Comparison of ENCODE assay signal across 8 cellular contexts in the genomic region with DNA sequence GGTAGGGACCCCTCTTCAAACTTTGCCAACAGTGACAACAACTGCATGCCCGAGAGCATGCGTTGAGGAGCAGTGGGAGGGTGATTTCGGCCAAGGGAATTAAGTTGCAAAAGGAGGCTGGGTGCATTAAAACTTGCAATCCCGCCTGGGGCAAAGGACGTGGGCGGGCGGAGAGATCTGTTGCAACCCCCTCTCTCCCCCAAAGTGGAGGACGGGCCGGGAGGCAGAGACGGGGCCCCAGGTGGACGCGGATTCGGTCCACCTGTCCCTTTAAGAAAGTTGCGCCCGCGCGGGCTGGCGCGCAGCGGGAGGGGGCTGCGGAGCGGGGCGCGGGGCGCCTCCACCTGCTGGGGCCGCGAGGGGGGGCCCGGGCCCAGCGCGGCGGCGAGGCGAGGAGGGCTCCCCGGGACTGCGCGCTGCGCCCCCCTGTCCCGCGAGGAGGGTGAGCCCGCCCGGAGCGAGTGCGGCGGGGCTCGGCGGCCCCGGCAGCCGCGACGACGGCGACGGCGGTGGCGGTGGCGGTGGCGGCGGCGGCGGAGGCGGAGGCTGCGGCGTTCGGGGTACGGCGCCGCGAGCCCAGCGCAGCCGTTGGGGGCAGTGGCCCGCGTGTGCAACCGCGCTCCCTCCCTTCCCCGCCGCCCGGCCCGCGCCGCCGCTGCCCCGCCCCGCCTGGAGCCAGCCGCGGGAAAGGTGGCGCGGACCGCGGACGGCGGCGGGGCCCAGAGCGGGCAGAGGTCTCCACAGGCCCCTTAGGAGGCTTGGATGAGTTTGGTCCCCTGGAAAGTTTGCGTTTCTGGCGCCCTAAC. TPM values are rescaled to one million over a fixed set of nuclear protein-coding genes. Genes with fewer than 3 reads are reported as not detected.
DNase-seq lines count a peak whose midpoint lies in the region; ATAC-seq, FAIRE-seq and TF ChIP-seq lines count a peak whose summit lies in the region.

No MANE protein-coding gene starts in this region.

- H3K4me3 Mint-ChIP-seq in H9 = peak overlapping the region; percentile 82 to 96

- peaks cover 6% of the 10 kb centered on the region for H3K4me1 ChIP-seq in A673 (ENCODE audit: insufficient read depth, low read length, poor library complexity, severe bottlenecking)
- no peaks in the 10 kb centered on the region for H3K4me1 ChIP-seq in H9 (ENCODE audit: insufficient read depth, low read length)
- H3K4me1 ChIP-seq in keratinocyte (ENCODE audit: control insufficient read depth, extremely low read depth, insufficient read depth, low read length) = peaks cover 6% of the 10 kb centered on the region
- H3K4me1 ChIP-seq in stomach smooth muscle (ENCODE audit: control insufficient read depth, insufficient read depth, low read length) = peaks cover 14% of the 10 kb centered on the region

- H3K27me3 ChIP-seq in A673 (replicated peaks; ENCODE audit: insufficient read depth, low read depth, low read length, poor library complexity) = peaks cover 50% of the 10 kb centered on the region
- peaks cover 32% of the 10 kb centered on the region for H3K27me3 ChIP-seq in H9 (ENCODE audit: insufficient read depth, low read length)
- H3K27me3 ChIP-seq in keratinocyte (ENCODE audit: control insufficient read depth, extremely low read depth, insufficient read depth, low read length) = peaks cover 63% of the 10 kb centered on the region
- peaks cover 21 to 39% of the 10 kb centered on the region in 2 donors for H3K27me3 ChIP-seq in stomach smooth muscle (ENCODE audit: control insufficient read depth in 1 of 2, insufficient read depth in 2 of 2, low read length in 2 of 2)

- no peak for ATAC-seq in GM21390 (IDR thresholded peaks at IDR 0.05; ENCODE audit: unreplicated experiment)
- ATAC-seq in GM21515 (IDR thresholded peaks at IDR 0.05; ENCODE audit: unreplicated experiment) = no peak

- no peak overlapping the region for H4K8ac ChIP-seq in H9 (replicated peaks; ENCODE audit: insufficient read length, low read depth, low read length)

- H2BK120ac ChIP-seq in H9 (ENCODE audit: low read depth, low read length, poor library complexity, severe bottlenecking) = no peak overlapping the region

- no peak overlapping the region for H2BK15ac ChIP-seq in H9 (ENCODE audit: low read depth, low read length)

- intact Hi-C loops in A673 (cut with micrococcal nuclease; ENCODE audit: unreplicated experiment) = no loop called here

- CTCF ChIA-PET in A673 (lab: Charles Lee) = no interaction called here

- H3K27me3 Mint-ChIP-seq in H9 (ENCODE audit: low read depth) = peaks cover 80% of the 10 kb centered on the region

- no peak overlapping the region; the same call in 1 of the 2 replicates for H3K14ac ChIP-seq in H9 (ENCODE audit: insufficient read depth, low read length)

- H3K4ac ChIP-seq in H9 (ENCODE audit: low read depth, low read length) = no peak overlapping the region

- no TSS peak for BruUV-seq in A673 (replicated peaks; lab: Mats Ljungman, UMichigan)

- H3K9me3 ChIP-seq in A673 (ENCODE audit: low read depth, low read length, poor library complexity, severe bottlenecking) = no peaks in the 10 kb centered on the region
- H3K9me3 ChIP-seq in H9 (ENCODE audit: control insufficient read depth, low read depth, low read length) = no peaks in the 10 kb centered on the region
- no peaks in the 10 kb centered on the region for H3K9me3 ChIP-seq in keratinocyte (ENCODE audit: control insufficient read depth, low read depth, low read length)
- H3K9me3 ChIP-seq in stomach smooth muscle (ENCODE audit: control insufficient read depth in 2 of 2, low read length in 2 of 2) = no peaks in the 10 kb centered on the region

- H2BK20ac ChIP-seq in H9 (ENCODE audit: low read depth, low read length, poor library complexity, severe bottlenecking) = no peak overlapping the region

- H3K36me3 Mint-ChIP-seq in H9 (ENCODE audit: insufficient read depth in 1 of 3, low read depth in 3 of 3) = no peaks in the 10 kb centered on the region; a peak in 1 of 7 replicates

- H3K4me2 ChIP-seq in H9 (ENCODE audit: insufficient read depth, insufficient read length, low read length) (peak overlapping the region; percentile 80), keratinocyte (ENCODE audit: control insufficient read depth, extremely low read depth, insufficient read depth, low read depth, low read length) (peak overlapping the region; percentile 70)

- H4K5ac ChIP-seq in H9 (ENCODE audit: insufficient read length, low read depth, low read length) = no peak overlapping the region

- H3K27ac ChIP-seq in A673 (ENCODE audit: low read depth, low read length, poor library complexity, severe bottlenecking) = no peak overlapping the region
- no peak overlapping the region for H3K27ac ChIP-seq in H9 (ENCODE audit: insufficient read length, low read depth, low read length)
- no peak overlapping the region for H3K27ac ChIP-seq in keratinocyte (ENCODE audit: control insufficient read depth, insufficient read depth, low read length)
- H3K27ac ChIP-seq in stomach smooth muscle (ENCODE audit: low read length) = no peak overlapping the region

- no peak overlapping the region for H3K23ac ChIP-seq in H9 (ENCODE audit: insufficient read length, low read depth, low read length)

- no CpG with 5 or more reads among the region's 95 CpGs for WGBS in H9 (ENCODE audit: extremely low coverage, insufficient read length, low lambda C conversion rate)

- no peaks in the 10 kb centered on the region for H4K20me1 ChIP-seq in H9 (ENCODE audit: control insufficient read depth, insufficient read depth, insufficient read length)
- no peaks in the 10 kb centered on the region for H4K20me1 ChIP-seq in keratinocyte (ENCODE audit: control insufficient read depth, extremely low read depth, insufficient read depth, low read length)

- FAIRE-seq in keratinocyte (lab: Jason Lieb, UNC) = no peak

- no peak overlapping the region for H2BK12ac ChIP-seq in H9 (ENCODE audit: insufficient read length, low read depth, low read length)

- TF ChIP-seq CTCF in A673 (conservative IDR thresholded peaks at IDR 0.05; ENCODE audit: low read depth, low read length) (no peak), H9 (conservative IDR thresholded peaks at IDR 0.05) (no peak), keratinocyte (optimal IDR thresholded peaks at IDR 0.05 in 1 of 3, IDR thresholded peaks at IDR 0.05 in 1 of 3, conservative IDR thresholded peaks at IDR 0.05 in 1 of 3; ENCODE audit: extremely low read depth in 1 of 3, insufficient read depth in 2 of 3, low read length in 3 of 3) (no peak)

- no peak overlapping the region for H4K91ac ChIP-seq in H9 (ENCODE audit: insufficient read length, low read depth, low read length)

- no peaks in the 10 kb centered on the region for H3K36me3 ChIP-seq in A673 (ENCODE audit: insufficient read depth, low read length, poor library complexity, severe bottlenecking)
- H3K36me3 ChIP-seq in keratinocyte (ENCODE audit: control insufficient read depth in 2 of 2, extremely low read depth in 1 of 2, insufficient read depth in 2 of 2, low read length in 2 of 2) = no peaks in the 10 kb centered on the region
- no peaks in the 10 kb centered on the region for H3K36me3 ChIP-seq in stomach smooth muscle (ENCODE audit: control insufficient read depth in 2 of 2, insufficient read depth in 2 of 2, low read length in 2 of 2)

- no peak overlapping the region for H2BK5ac ChIP-seq in H9 (ENCODE audit: insufficient read length, low read length)

- dilution Hi-C loops in keratinocyte (cut with MboI; ENCODE audit: extremely low pct_ligation_motif_present, low sequenced_read_pairs) = no loop called here

- H3K9me1 ChIP-seq in keratinocyte (ENCODE audit: control insufficient read depth, extremely low read depth, insufficient read depth, low read length) = no peaks in the 10 kb centered on the region

- no peak overlapping the region for H3K56ac ChIP-seq in H9 (ENCODE audit: insufficient read length, low read depth, low read length)

- no peak overlapping the region for H2AK5ac ChIP-seq in H9 (ENCODE audit: insufficient read length, low read length)

- no peak overlapping the region for H2AFZ ChIP-seq in H9 (ENCODE audit: low read length)
- H2AFZ ChIP-seq in keratinocyte (ENCODE audit: control insufficient read depth, low read length) = no peak overlapping the region

- peaks cover 13% of the 10 kb centered on the region for H3K23me2 ChIP-seq in H9 (ENCODE audit: insufficient read length, low read depth, low read length, poor library complexity, severe bottlenecking)

- H3K9ac ChIP-seq in H9 (ENCODE audit: extremely low read depth, insufficient read length, low read length) = no peak overlapping the region
- no peak overlapping the region for H3K9ac ChIP-seq in keratinocyte (ENCODE audit: control insufficient read depth, extremely low read depth, insufficient read depth, low read length)
- no peak overlapping the region for H3K9ac ChIP-seq in stomach smooth muscle (ENCODE audit: low read length in 2 of 2)

- no peak overlapping the region for H3K18ac ChIP-seq in H9 (ENCODE audit: insufficient read length, low read depth, low read length)

- peak; percentile 32 for DNase-seq in A673 (ENCODE audit: low spot score)
- DNase-seq in H9 = no peak
- DNase-seq in activated T-cell treated with anti-CD3 and anti-CD28 coated beads, Interleukin-2, amount 50 U/mL, for 48 hours = peak; percentile 25
- no peak for DNase-seq in keratinocyte (ENCODE audit: low read depth, low spot score)
- no peak for DNase-seq in NCI-H2081 treated with DMSO at 0.1 percent for 48 hours (lab: John Stamatoyannopoulos, UW)

- H3K4me3 ChIP-seq in A673 (ENCODE audit: low read depth, low read length, poor library complexity, severe bottlenecking) = peak overlapping the region; percentile 42
- H3K4me3 ChIP-seq in keratinocyte (ENCODE audit: control insufficient read depth in 2 of 3, extremely low read depth in 1 of 3, insufficient read depth in 2 of 3, low read depth in 1 of 3, low read length in 3 of 3) = peak overlapping the region in 2 of 3 experiments; percentile 35 to 57
- peak overlapping the region; percentile 65 to 73 for H3K4me3 ChIP-seq in stomach smooth muscle (ENCODE audit: low read length in 2 of 2)

- no peaks in the 10 kb centered on the region for H3K9me3 Mint-ChIP-seq in H9

- no peak overlapping the region for H3T11ph ChIP-seq in H9 (ENCODE audit: low read length)

- H3K79me2 ChIP-seq in H9 (ENCODE audit: insufficient read depth, low read length) (no peaks in the 10 kb centered on the region), keratinocyte (ENCODE audit: control insufficient read depth, insufficient read depth, low read length) (no peaks in the 10 kb centered on the region)

- peaks cover 8 to 13% of the 10 kb centered on the region in 2 experiments; a peak in 3 of 4 replicates for H3K4me1 Mint-ChIP-seq in H9

- POLR2A ChIA-PET in A673 (lab: Charles Lee; ENCODE audit: low non-redundant PET) = no interaction called here

- no peak overlapping the region for H3K27ac Mint-ChIP-seq in H9

- no peaks in the 10 kb centered on the region for H3K79me1 ChIP-seq in H9 (ENCODE audit: insufficient read depth, low read depth, low read length, poor library complexity, severe bottlenecking)

RNA-seq across cellular contexts. Expression of gene FOXN4, which starts 0.6 kb away (rescaled TPM):
- total RNA-seq in A673 (2021) (not detected in 2 replicates), H9 (2021) (0.29 and 0.39 TPM in 2 replicates)
- polyA plus RNA-seq in keratinocyte = not detected in 3 replicates
- not detected for polyA plus RNA-seq in keratinocyte (2011; ENCODE audit: low read depth)
- polyA plus RNA-seq in keratinocyte (2011; cell fraction: cytosol; rRNA removed) = not detected in 2 replicates
- not detected in 2 replicates for polyA plus RNA-seq in keratinocyte (2011; cell fraction: nucleus; rRNA removed)
- 0.10 TPM in 1 of 2 replicates, not detected in the other for polyA plus RNA-seq in keratinocyte (2012; ENCODE audit: low replicate concordance)
- not detected in 3 replicates for polyA minus RNA-seq in keratinocyte
- polyA minus RNA-seq in keratinocyte (2011; cell fraction: cytosol; rRNA and poly(A)+ RNA removed) = not detected
- not detected in 2 replicates for polyA minus RNA-seq in keratinocyte (2011; cell fraction: nucleus; rRNA and poly(A)+ RNA removed)

RNA-seq across cellular contexts. Expression of gene MYO1H, which starts 38.1 kb away (rescaled TPM):
- not detected in 2 replicates for total RNA-seq in A673 (2021)
- total RNA-seq in H9 (2021) = 0.11 and 0.26 TPM in 2 replicates
- polyA plus RNA-seq in keratinocyte = 0.03 TPM in 1 of 3 replicates, not detected in the others
- polyA plus RNA-seq in keratinocyte (2011; ENCODE audit: low read depth) = 0.19 TPM
- not detected in 2 replicates for polyA plus RNA-seq in keratinocyte (2011; cell fraction: cytosol; rRNA removed)
- 0.03 TPM in 1 of 2 replicates, not detected in the other for polyA plus RNA-seq in keratinocyte (2011; cell fraction: nucleus; rRNA removed)
- polyA plus RNA-seq in keratinocyte (2012; ENCODE audit: low replicate concordance) = 0.08 and 0.25 TPM in 2 replicates
- not detected in 3 replicates for polyA minus RNA-seq in keratinocyte
- polyA minus RNA-seq in keratinocyte (2011; cell fraction: cytosol; rRNA and poly(A)+ RNA removed) = not detected
- polyA minus RNA-seq in keratinocyte (2011; cell fraction: nucleus; rRNA and poly(A)+ RNA removed) = not detected in 2 replicates

Comparison
In these comparisons a context has a peak if more than half of its experiments do, and no peak if none do; other contexts are left out.
1. DNase-seq: peak in A673 (single experiment) and activated T-cell treated with anti-CD3 and anti-CD28 coated beads, Interleukin-2, amount 50 U/mL, for 48 hours (2 of 2); none in H9 (single experiment), keratinocyte (single experiment) and NCI-H2081 treated with DMSO at 0.1 percent for 48 hours (single experiment).
2. Peak in every context shown above with its lines, with median percentiles within 50 percentile points of each other: H3K4me3 ChIP-seq.